25 cellular contexts compared by ENCODE assay signal in the genomic region with DNA sequence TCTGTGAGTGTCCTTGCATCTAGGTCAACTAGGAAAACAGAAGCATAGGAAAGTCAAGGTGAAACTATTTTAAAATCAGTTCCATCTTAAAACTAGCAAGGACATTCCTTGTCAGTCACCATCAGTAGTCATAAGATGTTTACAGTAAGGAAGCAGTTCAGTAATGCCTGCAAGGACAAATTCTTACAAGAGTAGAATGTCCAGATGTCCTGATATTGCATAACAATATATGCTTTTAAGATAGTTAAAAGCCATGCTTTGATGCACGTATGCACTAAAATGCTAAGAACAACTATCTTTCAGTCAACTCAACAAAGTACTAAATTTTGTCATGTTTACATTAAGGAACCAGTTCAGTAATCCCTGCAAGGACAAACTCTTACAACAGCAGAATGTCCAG. TPM values are rescaled to one million over a fixed set of nuclear protein-coding genes. Genes with fewer than 3 reads are reported as not detected.
"Had no signal": no experiment of that assay in that cellular context is flagged by ENCODE, and none has a peak within 500 bp of the region (broad histone marks: within the 10 kb centered on the region; RNA-seq: fewer than 3 reads in every experiment).

No MANE protein-coding gene starts in this region.

- H3K9me3 ChIP-seq: Peyer's patch had no signal

- H3K4me1 Mint-ChIP-seq: activated CD4-positive, alpha-beta T cell treated with anti-CD3 and anti-CD28 coated beads, Interleukin-2, amount 10 ng/mL, durations not matched to agents 24 days and 14 days; activated naive CD4-positive, alpha-beta T cell treated with anti-CD3 and anti-CD28 coated beads, Interleukin-2, amount 50 U/mL, for 24 hours; activated naive CD8-positive, alpha-beta T cell treated with anti-CD3 and anti-CD28 coated beads, Interleukin-2, amount 10 ng/mL, durations not matched to agents 7 days and 5 days had no signal

- H3K27me3 ChIP-seq: brain microvascular endothelial cell, Peyer's patch had no signal

- H3K27ac ChIP-seq: brain microvascular endothelial cell, Peyer's patch had no signal

- H3K9me3 Mint-ChIP-seq: T-helper 1 cell treated with Interleukin-12 subunit alpha and Interleukin-12 subunit beta and Interleukin-4 antibody, amounts not matched to agents 30 μg/mL and 1 μg/mL, for 36 hours; T-helper 2 cell treated with Interferon-gamma antibody and Interleukin-4, amounts not matched to agents 5 μg/mL and 100 μg/mL, for 36 hours had no signal

- H3K4me3 ChIP-seq: Peyer's patch had no signal

- DNase-seq: activated CD4-positive, alpha-beta T cell treated with anti-CD3 and anti-CD28 coated beads, Interleukin-2, amount 10 ng/mL, durations not matched to agents 24 days and 14 days; activated CD4-positive, alpha-beta T cell treated with anti-CD3 and anti-CD28 coated beads, Interleukin-2, amount 50 U/mL, for 48 hours; activated CD8-positive, alpha-beta T cell treated with anti-CD3 and anti-CD28 coated beads, Interleukin-2, amount 10 ng/mL, durations not matched to agents 7 days and 5 days; activated gamma-delta T cell; activated naive CD4-positive, alpha-beta T cell treated with Interleukin-2 at 50 U/mL for 16 hours; activated naive CD8-positive, alpha-beta T cell treated with anti-CD3 and anti-CD28 coated beads, Interleukin-2, amount 10 ng/mL, durations not matched to agents 7 days and 5 days; activated T-cell treated with anti-CD3 and anti-CD28 coated beads, Interleukin-2, amount 50 U/mL, for 24 hours; aorta; brain microvascular endothelial cell; central memory CD4-positive, alpha-beta T cell; Karpas-422; KBM-7; NCI-H1048; NCI-H1105 treated with DMSO at 0.1 percent for 48 hours; NCI-H1436; NCI-H1694; NCI-H1930; NCI-H2081 treated with DMSO at 0.1 percent for 48 hours; NCI-H524 treated with DMSO at 0.1 percent for 48 hours; Peyer's patch; Right ventricle myocardium superior had no signal

- H3K36me3 ChIP-seq: brain microvascular endothelial cell, Peyer's patch had no signal

- H3K4me3 Mint-ChIP-seq: activated CD4-positive, alpha-beta T cell treated with anti-CD3 and anti-CD28 coated beads, Interleukin-2, amount 10 ng/mL, durations not matched to agents 24 days and 14 days; activated CD8-positive, alpha-beta T cell treated with anti-CD3 and anti-CD28 coated beads, Interleukin-2, amount 10 ng/mL, durations not matched to agents 7 days and 5 days; activated naive CD4-positive, alpha-beta T cell treated with anti-CD3 and anti-CD28 coated beads, Interleukin-2, amount 50 U/mL, for 24 hours; activated naive CD8-positive, alpha-beta T cell treated with anti-CD3 and anti-CD28 coated beads, Interleukin-2, amount 10 ng/mL, durations not matched to agents 7 days and 5 days; activated T-cell treated with anti-CD3 and anti-CD28 coated beads, Interleukin-2, amount 50 U/mL, for 24 hours; T-helper 1 cell treated with Interleukin-12 subunit alpha and Interleukin-12 subunit beta and Interleukin-4 antibody, amounts not matched to agents 30 μg/mL and 1 μg/mL, for 36 hours; T-helper 2 cell treated with Interferon-gamma antibody and Interleukin-4, amounts not matched to agents 5 μg/mL and 100 μg/mL, for 36 hours had no signal

- H3K27ac Mint-ChIP-seq: activated CD4-positive, alpha-beta T cell treated with anti-CD3 and anti-CD28 coated beads, Interleukin-2, amount 10 ng/mL, durations not matched to agents 24 days and 14 days; activated CD8-positive, alpha-beta T cell treated with anti-CD3 and anti-CD28 coated beads, Interleukin-2, amount 10 ng/mL, durations not matched to agents 7 days and 5 days; activated naive CD4-positive, alpha-beta T cell treated with anti-CD3 and anti-CD28 coated beads, Interleukin-2, amount 50 U/mL, for 24 hours; activated naive CD8-positive, alpha-beta T cell treated with anti-CD3 and anti-CD28 coated beads, Interleukin-2, amount 10 ng/mL, durations not matched to agents 7 days and 5 days; activated T-cell treated with anti-CD3 and anti-CD28 coated beads, Interleukin-2, amount 50 U/mL, for 24 hours; activated T-helper 2 cell treated with anti-CD3 and anti-CD28 coated beads, Interferon-gamma antibody, Interleukin-2, Interleukin-4, amounts not matched to agents 10 μg/mL and 5 μg/mL and 100 μg/mL, durations not matched to agents 14 hours and 24 hours and 36 hours; T-helper 1 cell treated with Interleukin-12 subunit alpha and Interleukin-12 subunit beta and Interleukin-4 antibody, amounts not matched to agents 30 μg/mL and 1 μg/mL, for 36 hours; T-helper 2 cell treated with Interferon-gamma antibody and Interleukin-4, amounts not matched to agents 5 μg/mL and 100 μg/mL, for 36 hours had no signal

- H3K4me1 ChIP-seq: Peyer's patch had no signal

- H3K36me3 Mint-ChIP-seq: activated naive CD4-positive, alpha-beta T cell treated with anti-CD3 and anti-CD28 coated beads, Interleukin-2, amount 50 U/mL, for 24 hours had no signal

- ATAC-seq: activated CD8-positive, alpha-beta T cell treated with anti-CD3 and anti-CD28 coated beads, Interleukin-2, amount 10 ng/mL, durations not matched to agents 7 days and 5 days had no signal

- H3K27me3 Mint-ChIP-seq: activated CD4-positive, alpha-beta T cell treated with anti-CD3 and anti-CD28 coated beads, Interleukin-2, amount 10 ng/mL, durations not matched to agents 24 days and 14 days; activated naive CD4-positive, alpha-beta T cell treated with anti-CD3 and anti-CD28 coated beads, Interleukin-2, amount 50 U/mL, for 24 hours; activated naive CD8-positive, alpha-beta T cell treated with anti-CD3 and anti-CD28 coated beads, Interleukin-2, amount 10 ng/mL, durations not matched to agents 7 days and 5 days had no signal

RNA-seq across cellular contexts. Expression of gene SVEP1, which starts 11.3 kb away (rescaled TPM):
- total RNA-seq: activated CD4-positive, alpha-beta T cell treated with anti-CD3 and anti-CD28 coated beads, Interleukin-2, amount 10 ng/mL, durations not matched to agents 24 days and 14 days; activated CD8-positive, alpha-beta T cell treated with anti-CD3 and anti-CD28 coated beads, Interleukin-2, amount 10 ng/mL, durations not matched to agents 7 days and 5 days; activated naive CD8-positive, alpha-beta T cell treated with anti-CD3 and anti-CD28 coated beads, Interleukin-2, amount 10 ng/mL, durations not matched to agents 7 days and 5 days; activated T-helper 2 cell treated with anti-CD3 and anti-CD28 coated beads, Interferon-gamma antibody, Interleukin-2, Interleukin-4, amounts not matched to agents 10 μg/mL and 5 μg/mL and 100 μg/mL, durations not matched to agents 14 hours and 24 hours and 36 hours had no signal
